Comparison of ENCODE assay signal across 10 cellular contexts in the genomic region with DNA sequence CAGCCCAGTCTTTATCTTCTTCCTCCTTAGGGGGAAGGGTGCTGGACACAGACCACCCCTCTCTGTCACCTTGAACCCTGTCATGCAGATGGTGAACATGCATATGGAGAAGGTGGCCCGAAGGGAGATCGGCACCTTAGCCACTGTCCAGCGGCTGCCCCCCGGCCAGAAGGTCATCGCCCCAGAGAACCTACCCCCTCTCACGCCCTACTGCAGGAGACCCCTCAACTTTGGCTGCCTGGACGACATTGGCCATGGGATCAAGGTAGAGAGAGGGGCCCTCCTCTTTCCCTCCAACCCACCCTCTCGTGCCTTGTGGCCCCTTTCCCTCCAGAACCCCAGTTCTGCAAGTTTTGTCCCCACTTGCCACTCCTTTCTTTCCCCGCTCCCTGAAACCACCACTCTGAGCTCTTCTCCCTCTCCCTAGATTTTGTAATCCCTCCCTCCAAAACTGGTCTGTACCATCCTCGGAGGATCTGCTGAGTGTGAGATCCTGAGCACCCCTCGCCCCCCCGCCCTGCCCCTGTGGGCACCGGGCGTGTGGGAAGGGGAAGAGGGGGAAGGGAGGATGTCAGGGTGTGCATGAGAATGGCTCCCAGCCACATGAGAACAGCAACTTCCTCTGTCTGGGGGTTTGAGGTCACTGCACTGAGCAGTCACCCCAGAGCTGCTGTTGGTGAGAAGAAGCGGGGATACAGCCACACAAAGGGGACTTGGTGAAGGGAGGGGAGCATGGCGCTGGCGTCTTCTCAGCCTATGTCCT. TPM values are rescaled to one million over a fixed set of nuclear protein-coding genes. Genes with fewer than 3 reads are reported as not detected.
DNase-seq lines count a peak whose midpoint lies in the region; ATAC-seq and TF ChIP-seq lines count a peak whose summit lies in the region.
"Had no signal": no experiment of that assay in that cellular context is flagged by ENCODE, and none has a peak within 500 bp of the region (broad histone marks: within the 10 kb centered on the region; RNA-seq: fewer than 3 reads in every experiment).

No MANE protein-coding gene starts in this region.

- 33 to 42% (median 34%) methylated on average over 17 of the region's 17 CpGs for WGBS in spleen, 5 donors

- TF ChIP-seq POLR2A in spleen (IDR thresholded peaks at IDR 0.05), result no peak

- intact Hi-C loops in colonic mucosa (cut with DNase I) (no loop called here), spleen (cut with DNase I; ENCODE audit: low total_unique reads) (no loop called here)

- ATAC-seq in GM21786 (IDR thresholded peaks at IDR 0.05; ENCODE audit: unreplicated experiment) (peak; percentile 56), HG03439 (IDR thresholded peaks at IDR 0.05; ENCODE audit: unreplicated experiment) (no peak), HG03045 (IDR thresholded peaks at IDR 0.05; ENCODE audit: unreplicated experiment) (no peak)

- TF ChIP-seq CTCF in GM06990 (IDR thresholded peaks at IDR 0.05; ENCODE audit: insufficient read depth, low read length, poor library complexity, severe bottlenecking) (no peak), colonic mucosa (IDR thresholded peaks at IDR 0.05) (no peak), spleen (IDR thresholded peaks at IDR 0.05 in 8 of 11, conservative IDR thresholded peaks at IDR 0.05 in 3 of 11) (peak in 1 of 11 experiments; percentile 18)

- no peak overlapping the region for H3K9ac ChIP-seq in colonic mucosa (ENCODE audit: low read depth in 2 of 2, low read length in 2 of 2)

- H3K27ac ChIP-seq in colonic mucosa, result peak overlapping the region; percentile 70
- peak overlapping the region; percentile 60 to 94 (median 87) for H3K27ac ChIP-seq in spleen

- H3K9me3 ChIP-seq in colonic mucosa, result no peaks in the 10 kb centered on the region
- no peaks in the 10 kb centered on the region for H3K9me3 ChIP-seq in spleen

- H3K4me3 ChIP-seq in GM06990 (replicated peaks; ENCODE audit: low read depth, low read length) (no peak overlapping the region), colonic mucosa (no peak overlapping the region), spleen (peak overlapping the region in 5 of 8 donors; percentile 10 to 88 (median 13))

- H3K4me1 ChIP-seq in colonic mucosa (no peaks in the 10 kb centered on the region), spleen (peaks cover 73 to 99% (median 83%) of the 10 kb centered on the region in 6 donors)

- H3K36me3 ChIP-seq in GM06990 (ENCODE audit: control insufficient read depth, insufficient read depth, low read length), result peaks cover 27% of the 10 kb centered on the region
- no peaks in the 10 kb centered on the region for H3K36me3 ChIP-seq in colonic mucosa
- H3K36me3 ChIP-seq in spleen, result peaks cover 0 to 85% (median 28%) of the 10 kb centered on the region in 6 donors

- no peaks in the 10 kb centered on the region for H3K27me3 ChIP-seq in GM06990 (replicated peaks; ENCODE audit: control insufficient read depth, insufficient read depth, low read length)
- H3K27me3 ChIP-seq in colonic mucosa, result no peaks in the 10 kb centered on the region
- peaks cover 0 to under 1% (median 0%) of the 10 kb centered on the region in 7 donors for H3K27me3 ChIP-seq in spleen (replicated peaks in 1 of 7)

- DNase-seq in GM06990 (ENCODE audit: extremely low read depth, insufficient read length), result peak; percentile 76
- peak; percentile 31 to 77 (median 57) for DNase-seq in T-helper 1 cell
- DNase-seq in colonic mucosa, result peak; percentile 52
- DNase-seq in spleen, result peak; percentile 93
- no peak for DNase-seq in AG08395 (ENCODE audit: low spot score)

RNA-seq across cellular contexts. Expression of a gene that starts 7.3 kb away (rescaled TPM):
- total RNA-seq in colonic mucosa, result 1 to 10 TPM; 2.5 to 3.3 TPM
- 100 to 1,000 TPM in 2 of 7 donors, 10 to 100 TPM in 5; 74.0 to 121 (median 87.2) TPM for total RNA-seq in spleen
- 10 to 100 TPM; 51.3 to 94.7 (median 56.6) TPM for polyA plus RNA-seq in spleen
- polyA plus RNA-seq: neural cell had no signal

RNA-seq across cellular contexts. Expression of a gene that starts 7.5 kb away (rescaled TPM):
- total RNA-seq in colonic mucosa, result under 1 TPM; 0.56 to 0.94 TPM
- 10 to 100 TPM; 17.2 to 32.9 (median 21.9) TPM for total RNA-seq in spleen
- polyA plus RNA-seq in spleen, result 10 to 100 TPM; 22.7 to 42.9 (median 34.1) TPM
- total RNA-seq: astrocyte had no signal
- polyA plus RNA-seq: neural cell had no signal

RNA-seq across cellular contexts. Expression of a gene that starts 12.8 kb away (rescaled TPM):
- total RNA-seq in colonic mucosa (not detected), spleen (10 to 100 TPM in 2 of 7 donors, 1 to 10 TPM in 5; 1.5 to 12.2 (median 6.9) TPM)
- 1 to 10 TPM in 1 of 3 donors, under 1 TPM in 2; 0.80 to 2.1 (median 0.96) TPM for polyA plus RNA-seq in spleen
- polyA plus RNA-seq: neural cell had no signal

Comparison
In these comparisons a context has a peak if more than half of its experiments do, and no peak if none do; other contexts are left out.
1. H3K4me3 ChIP-seq: peak in spleen (5 of 8); none in GM06990 (single experiment) and colonic mucosa (single experiment).
2. RNA of a gene that starts 7.3 kb away (total RNA-seq): 74.0 to 121 TPM in spleen; 2.5 to 3.3 TPM in colonic mucosa; every median in the first group is over 10 times any median in the second.
3. RNA of a gene that starts 7.5 kb away (total RNA-seq): 17.2 to 32.9 TPM in spleen; 0.56 to 0.94 TPM in colonic mucosa; every median in the first group is over 4 times any median in the second.